ENCODE assay signal across 1 cellular context in genomic region chr2:120541972-120542670, GRCh38.
TF ChIP-seq lines count a peak whose summit lies in the region.

No MANE protein-coding gene starts in this region.

TF ChIP-seq in HepG2, 621 proteins besides CTCF, POLR2A, EP300 and RAD21 (continued from another document):
- TF ChIP-seq DMTF1 (CRISPR knock-in tag; IDR thresholded peaks at IDR 0.05) = no peak
- TF ChIP-seq KLF9 (CRISPR knock-in tag; IDR thresholded peaks at IDR 0.05; ENCODE audit: low read depth) = no peak
- TF ChIP-seq ERF (CRISPR knock-in tag; IDR thresholded peaks at IDR 0.05) = no peak
- no peak for TF ChIP-seq MAZ (IDR thresholded peaks at IDR 0.05; ENCODE audit: borderline replicate concordance, low read depth, low read length)
- TF ChIP-seq MAZ (CRISPR knock-in tag; IDR thresholded peaks at IDR 0.05; ENCODE audit: low read depth) = 0 out of 2 replicates have a peak, but pooled peaks have one; percentile 1
- no peak for TF ChIP-seq ZFP37 (CRISPR knock-in tag; IDR thresholded peaks at IDR 0.05; ENCODE audit: borderline replicate concordance)
- TF ChIP-seq, protein P1, sequence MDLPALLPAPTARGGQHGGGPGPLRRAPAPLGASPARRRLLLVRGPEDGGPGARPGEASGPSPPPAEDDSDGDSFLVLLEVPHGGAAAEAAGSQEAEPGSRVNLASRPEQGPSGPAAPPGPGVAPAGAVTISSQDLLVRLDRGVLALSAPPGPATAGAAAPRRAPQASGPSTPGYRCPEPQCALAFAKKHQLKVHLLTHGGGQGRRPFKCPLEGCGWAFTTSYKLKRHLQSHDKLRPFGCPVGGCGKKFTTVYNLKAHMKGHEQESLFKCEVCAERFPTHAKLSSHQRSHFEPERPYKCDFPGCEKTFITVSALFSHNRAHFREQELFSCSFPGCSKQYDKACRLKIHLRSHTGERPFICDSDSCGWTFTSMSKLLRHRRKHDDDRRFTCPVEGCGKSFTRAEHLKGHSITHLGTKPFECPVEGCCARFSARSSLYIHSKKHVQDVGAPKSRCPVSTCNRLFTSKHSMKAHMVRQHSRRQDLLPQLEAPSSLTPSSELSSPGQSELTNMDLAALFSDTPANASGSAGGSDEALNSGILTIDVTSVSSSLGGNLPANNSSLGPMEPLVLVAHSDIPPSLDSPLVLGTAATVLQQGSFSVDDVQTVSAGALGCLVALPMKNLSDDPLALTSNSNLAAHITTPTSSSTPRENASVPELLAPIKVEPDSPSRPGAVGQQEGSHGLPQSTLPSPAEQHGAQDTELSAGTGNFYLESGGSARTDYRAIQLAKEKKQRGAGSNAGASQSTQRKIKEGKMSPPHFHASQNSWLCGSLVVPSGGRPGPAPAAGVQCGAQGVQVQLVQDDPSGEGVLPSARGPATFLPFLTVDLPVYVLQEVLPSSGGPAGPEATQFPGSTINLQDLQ (CRISPR knock-in tag; IDR thresholded peaks at IDR 0.05) = 0 out of 2 replicates have a peak, but pooled peaks have one; percentile 6
- TF ChIP-seq PHF8 (CRISPR knock-in tag; IDR thresholded peaks at IDR 0.05) = 0 out of 2 replicates have a peak, but pooled peaks have one; percentile 0
- TF ChIP-seq, protein P2, sequence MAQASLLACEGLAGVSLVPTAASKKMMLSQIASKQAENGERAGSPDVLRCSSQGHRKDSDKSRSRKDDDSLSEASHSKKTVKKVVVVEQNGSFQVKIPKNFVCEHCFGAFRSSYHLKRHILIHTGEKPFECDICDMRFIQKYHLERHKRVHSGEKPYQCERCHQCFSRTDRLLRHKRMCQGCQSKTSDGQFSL (CRISPR knock-in tag; IDR thresholded peaks at IDR 0.05) = no peak
- TF ChIP-seq WIZ (CRISPR knock-in tag; IDR thresholded peaks at IDR 0.05) = no peak
- TF ChIP-seq NFIB (CRISPR knock-in tag; IDR thresholded peaks at IDR 0.05; ENCODE audit: borderline replicate concordance) = no peak
- no peak for TF ChIP-seq ZKSCAN1 (IDR thresholded peaks at IDR 0.05; ENCODE audit: low read length)
- TF ChIP-seq ZNF160 (CRISPR knock-in tag; IDR thresholded peaks at IDR 0.05) = no peak
- TF ChIP-seq, protein P3, sequence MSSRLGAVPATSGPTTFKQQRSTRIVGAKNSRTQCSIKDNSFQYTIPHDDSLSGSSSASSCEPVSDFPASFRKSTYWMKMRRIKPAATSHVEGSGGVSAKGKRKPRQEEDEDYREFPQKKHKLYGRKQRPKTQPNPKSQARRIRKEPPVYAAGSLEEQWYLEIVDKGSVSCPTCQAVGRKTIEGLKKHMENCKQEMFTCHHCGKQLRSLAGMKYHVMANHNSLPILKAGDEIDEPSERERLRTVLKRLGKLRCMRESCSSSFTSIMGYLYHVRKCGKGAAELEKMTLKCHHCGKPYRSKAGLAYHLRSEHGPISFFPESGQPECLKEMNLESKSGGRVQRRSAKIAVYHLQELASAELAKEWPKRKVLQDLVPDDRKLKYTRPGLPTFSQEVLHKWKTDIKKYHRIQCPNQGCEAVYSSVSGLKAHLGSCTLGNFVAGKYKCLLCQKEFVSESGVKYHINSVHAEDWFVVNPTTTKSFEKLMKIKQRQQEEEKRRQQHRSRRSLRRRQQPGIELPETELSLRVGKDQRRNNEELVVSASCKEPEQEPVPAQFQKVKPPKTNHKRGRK (CRISPR knock-in tag; IDR thresholded peaks at IDR 0.05) = 0 out of 2 replicates have a peak, but pooled peaks have one; percentile 0
- TF ChIP-seq YEATS4 (CRISPR knock-in tag; IDR thresholded peaks at IDR 0.05; ENCODE audit: borderline replicate concordance) = no peak
- TF ChIP-seq ZMAT3 (CRISPR knock-in tag; conservative IDR thresholded peaks at IDR 0.05) = 0 out of 2 replicates have a peak, but pooled peaks have one; percentile 7
- no peak for TF ChIP-seq ZNF724P (CRISPR knock-in tag; IDR thresholded peaks at IDR 0.05; ENCODE audit: borderline replicate concordance)
